26 cellular contexts compared by ENCODE assay signal in the genomic region with DNA sequence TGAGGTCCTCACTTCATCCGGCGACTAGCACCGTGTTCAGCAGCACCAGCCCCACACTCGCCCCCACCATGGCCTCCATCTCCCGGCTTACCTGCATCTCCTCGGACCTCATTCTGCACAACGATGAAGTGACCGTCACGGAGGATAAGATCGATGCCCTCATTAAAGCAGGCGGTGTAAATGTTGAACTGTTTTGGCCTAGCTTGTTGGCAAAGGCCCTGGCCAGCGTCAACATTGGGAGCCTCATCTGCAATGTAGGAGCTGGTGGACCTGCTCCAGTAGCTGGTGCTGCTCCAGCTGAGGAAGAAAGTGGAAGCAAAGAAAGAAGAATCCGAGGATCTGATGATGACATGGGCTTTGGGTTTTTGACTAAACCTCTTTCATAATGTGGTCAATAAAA.
DNase-seq lines count a peak whose midpoint lies in the region; ATAC-seq, FAIRE-seq and TF ChIP-seq lines count a peak whose summit lies in the region.
"Had no signal": no experiment of that assay in that cellular context is flagged by ENCODE, and none has a peak within 500 bp of the region (broad histone marks: within the 10 kb centered on the region; RNA-seq: fewer than 3 reads in every experiment).

No MANE protein-coding gene starts in this region.

- H3K9me3 Mint-ChIP-seq in GM23338 (peaks cover 6% of the 10 kb centered on the region; the same call in 1 of the 3 replicates), osteocyte (ENCODE audit: unreplicated experiment) (no peaks in the 10 kb centered on the region)
- H3K9me3 Mint-ChIP-seq: CD4-positive, alpha-beta T cell had no signal

- CTCF ChIA-PET in H1 (lab: Charles Lee; ENCODE audit: partially characterized antibody), result interaction anchor here (0.7 to 2.0 kb wide), 3 partner anchors 9 to 40 kb away, joined by 4 to 10 read pairs (median 5); no protein-coding TSS in a partner anchor

- H3K18ac ChIP-seq in H1 (ENCODE audit: extremely low read depth, low read length), result no peak overlapping the region

- H3K56ac ChIP-seq in H1 (replicated peaks; ENCODE audit: insufficient read length, low read depth, low read length), result no peak overlapping the region

- H3K4me3 Mint-ChIP-seq in GM23338, result no peak overlapping the region
- no peak overlapping the region for H3K4me3 Mint-ChIP-seq in osteocyte (ENCODE audit: unreplicated experiment)
- H3K4me3 Mint-ChIP-seq: CD14-positive monocyte; CD4-positive, alpha-beta T cell; CD8-positive, alpha-beta memory T cell had no signal

- H4K8ac ChIP-seq in H1 (ENCODE audit: extremely low read depth, insufficient read depth, low read length), result no peak overlapping the region

- H4K20me1 ChIP-seq in GM23338 (replicated peaks; ENCODE audit: insufficient read depth) (no peaks in the 10 kb centered on the region), H1 (replicated peaks in 1 of 2; ENCODE audit: control insufficient read depth in 1 of 2, insufficient read depth in 2 of 2, low read length in 2 of 2) (no peaks in the 10 kb centered on the region)
- H4K20me1 ChIP-seq: BLaER1 treated with 17β-estradiol and CSF1 and Interleukin-3, amounts not matched to agents 10 nM and 100 nM had no signal

- H2BK120ac ChIP-seq in H1 (replicated peaks; ENCODE audit: low read depth, low read length), result no peak overlapping the region

- H3K27ac ChIP-seq in GM23338 (ENCODE audit: low read depth) (no peak overlapping the region), H1 (ENCODE audit: low read depth, low read length) (no peak overlapping the region), liver (ENCODE audit: low read depth in 1 of 2, low read length in 2 of 2) (no peak overlapping the region), psoas muscle (no peak overlapping the region)
- H3K27ac ChIP-seq: A549; BLaER1 treated with 17β-estradiol and CSF1 and Interleukin-3, amounts not matched to agents 10 nM and 100 nM; GM23248 had no signal

- peaks cover 3% of the 10 kb centered on the region; the same call in 2 of the 3 replicates for H3K36me3 Mint-ChIP-seq in GM23338 (ENCODE audit: low read depth)
- H3K36me3 Mint-ChIP-seq in osteocyte (ENCODE audit: unreplicated experiment), result no peaks in the 10 kb centered on the region
- H3K36me3 Mint-ChIP-seq: CD14-positive monocyte; CD8-positive, alpha-beta memory T cell had no signal

- no peak overlapping the region for H3K4me3 ChIP-seq in GM23338
- no peak overlapping the region for H3K4me3 ChIP-seq in H1 (ENCODE audit: extremely low read depth in 1 of 4, insufficient read depth in 2 of 4, low read depth in 3 of 4, low read length in 4 of 4)
- no peak overlapping the region for H3K4me3 ChIP-seq in liver (ENCODE audit: low read depth in 1 of 3, low read length in 3 of 3)
- H3K4me3 ChIP-seq in psoas muscle, result no peak overlapping the region
- H3K4me3 ChIP-seq: A549; BLaER1 treated with 17β-estradiol and CSF1 and Interleukin-3, amounts not matched to agents 10 nM and 100 nM; GM12878; GM23248 had no signal

- H3K9me2 ChIP-seq in GM23338 (ENCODE audit: insufficient read depth), result no peaks in the 10 kb centered on the region; the same call in 1 of the 2 replicates

- TF ChIP-seq EP300 in H1 (IDR thresholded peaks at IDR 0.05; ENCODE audit: borderline replicate concordance in 1 of 2, low read depth in 2 of 2, low read length in 2 of 2), result no peak

- H3F3A ChIP-seq in GM23338 (replicated peaks; ENCODE audit: low read depth), result no peaks in the 10 kb centered on the region

- no peak overlapping the region for H2BK15ac ChIP-seq in H1 (ENCODE audit: low read length)

- H3K23ac ChIP-seq in H1 (ENCODE audit: insufficient read length), result no peak overlapping the region

- no peak for FAIRE-seq in H1 (lab: Jason Lieb, UNC)
- FAIRE-seq: A549, D721Med, GM12878, GM19239 had no signal

- no peak for TF ChIP-seq POLR2A in H1 (IDR thresholded peaks at IDR 0.05; ENCODE audit: control extremely low read depth in 1 of 2, low read depth in 2 of 2, low read length in 2 of 2)

- no peak overlapping the region for H3K4ac ChIP-seq in H1 (replicated peaks; ENCODE audit: insufficient read length, low read depth, low read length)

- H3K4me2 ChIP-seq in GM23338 (no peak overlapping the region), H1 (ENCODE audit: insufficient read depth in 1 of 2, low read depth in 2 of 2, low read length in 2 of 2) (no peak overlapping the region)
- H3K4me2 ChIP-seq: A549; BLaER1 treated with 17β-estradiol and CSF1 and Interleukin-3, amounts not matched to agents 10 nM and 100 nM had no signal

- TF ChIP-seq RAD21 in H1 (IDR thresholded peaks at IDR 0.05 in 1 of 2, conservative IDR thresholded peaks at IDR 0.05 in 1 of 2; ENCODE audit: low read depth in 2 of 2, low read length in 2 of 2) (no peak), liver (IDR thresholded peaks at IDR 0.05) (peak in 1 of 2 donors; percentile 36)

- H2BK12ac ChIP-seq in H1 (ENCODE audit: low read depth, low read length), result no peak overlapping the region

- H2BK5ac ChIP-seq in H1 (ENCODE audit: low read depth, low read length), result no peak overlapping the region

- no peaks in the 10 kb centered on the region for H3K23me2 ChIP-seq in H1 (ENCODE audit: low read depth, low read length)

- H3K9me3 ChIP-seq in H1 (ENCODE audit: insufficient read depth in 2 of 2, low read depth in 1 of 2, low read length in 1 of 2) (peaks cover 0 to 5% of the 10 kb centered on the region in 2 experiments; a peak in 1 of 4 replicates), liver (ENCODE audit: control insufficient read depth in 4 of 4, low read length in 3 of 4) (no peaks in the 10 kb centered on the region), psoas muscle (no peaks in the 10 kb centered on the region)
- H3K9me3 ChIP-seq: BE2C had no signal

- H3K27ac Mint-ChIP-seq in GM23338 (no peak overlapping the region), osteocyte (ENCODE audit: unreplicated experiment) (no peak overlapping the region)
- H3K27ac Mint-ChIP-seq: CD14-positive monocyte; CD4-positive, alpha-beta T cell; CD8-positive, alpha-beta memory T cell had no signal

- ATAC-seq in GM23338 (no peak), psoas muscle (no peak)
- ATAC-seq: A549, GM12878 had no signal

- H4K91ac ChIP-seq in H1 (replicated peaks; ENCODE audit: insufficient read length, low read length), result no peak overlapping the region

- H4K5ac ChIP-seq in H1 (ENCODE audit: insufficient read length, low read depth, low read length), result peak overlapping the region; percentile 12

- H3K4me1 Mint-ChIP-seq in GM23338 (peaks cover 5% of the 10 kb centered on the region; the same call in 2 of the 3 replicates), osteocyte (ENCODE audit: unreplicated experiment) (no peaks in the 10 kb centered on the region)
- H3K4me1 Mint-ChIP-seq: CD14-positive monocyte; CD8-positive, alpha-beta memory T cell had no signal

- H2BK20ac ChIP-seq in H1 (ENCODE audit: low read length), result no peak overlapping the region

- H3K4me1 ChIP-seq in GM23338 (ENCODE audit: insufficient read depth) (no peaks in the 10 kb centered on the region), H1 (replicated peaks in 1 of 4; ENCODE audit: control insufficient read depth in 3 of 4, insufficient read depth in 4 of 4, low read length in 3 of 4) (no peaks in the 10 kb centered on the region), liver (ENCODE audit: control insufficient read depth in 4 of 4, insufficient read depth in 4 of 4, low read length in 3 of 4) (peaks cover 0 to 20% (median 13%) of the 10 kb centered on the region in 4 donors), psoas muscle (no peaks in the 10 kb centered on the region)
- H3K4me1 ChIP-seq: A549; BE2C; BLaER1 treated with 17β-estradiol and CSF1 and Interleukin-3, amounts not matched to agents 10 nM and 100 nM had no signal

- H3K9ac ChIP-seq in H1 (replicated peaks in 1 of 4; ENCODE audit: extremely low read depth in 1 of 4, low read depth in 3 of 4, low read length in 3 of 4) (no peak overlapping the region), liver (ENCODE audit: low read depth in 1 of 2, low read length in 2 of 2) (no peak overlapping the region)
- H3K9ac ChIP-seq: BLaER1 treated with 17β-estradiol and CSF1 and Interleukin-3, amounts not matched to agents 10 nM and 100 nM; GM23248 had no signal

- 91% methylated on average over 13 of the region's 13 CpGs; no CpG with 5 or more reads in 1 of the 2 experiments for WGBS in H1 (ENCODE audit: extremely low coverage in 1 of 2, insufficient coverage in 1 of 2, insufficient read length in 1 of 2, insufficient replicate concordance in 2 of 2, low coverage in 1 of 2, low lambda C conversion rate in 2 of 2, missing lambda C conversion rate in 1 of 2), 2 experiments
- 57% methylated on average over 13 of the region's 13 CpGs for WGBS in liver
- WGBS in psoas muscle, 3 donors, result 52 to 65% (median 57%) methylated on average over 13 of the region's 13 CpGs

- H2AFZ ChIP-seq in GM23338 (peak overlapping the region; percentile 63; the same call in 1 of the 2 replicates), H1 (ENCODE audit: low read length) (no peak overlapping the region)
- H2AFZ ChIP-seq: GM23248 had no signal

- no peaks in the 10 kb centered on the region for H3K79me1 ChIP-seq in H1 (ENCODE audit: low read depth, low read length)

- H3K79me2 ChIP-seq in GM23338 (replicated peaks; ENCODE audit: insufficient read depth) (no peaks in the 10 kb centered on the region), H1 (ENCODE audit: control insufficient read depth in 1 of 2, insufficient read depth in 2 of 2, low read length in 2 of 2) (no peaks in the 10 kb centered on the region)

- H3K14ac ChIP-seq in H1 (ENCODE audit: insufficient read length), result peak overlapping the region; percentile 69

- POLR2A ChIA-PET in H1 (lab: Charles Lee; ENCODE audit: partially characterized antibody), result no interaction called here

- H3K36me3 ChIP-seq in GM23338 (ENCODE audit: insufficient read depth), result no peaks in the 10 kb centered on the region
- H3K36me3 ChIP-seq in H1 (ENCODE audit: control insufficient read depth in 2 of 4, insufficient read depth in 4 of 4, low read length in 3 of 4), result no peaks in the 10 kb centered on the region
- H3K36me3 ChIP-seq in liver (ENCODE audit: control insufficient read depth in 4 of 4, insufficient read depth in 3 of 4, low read depth in 1 of 4, low read length in 3 of 4), result no peaks in the 10 kb centered on the region
- H3K36me3 ChIP-seq in psoas muscle (ENCODE audit: insufficient read depth in 1 of 2, low read depth in 1 of 2), result no peaks in the 10 kb centered on the region
- H3K36me3 ChIP-seq: BE2C; BLaER1 treated with 17β-estradiol and CSF1 and Interleukin-3, amounts not matched to agents 10 nM and 100 nM had no signal

- H3K27me3 Mint-ChIP-seq in GM23338 (ENCODE audit: insufficient read depth, low read depth, poor library complexity) (peaks cover 1% of the 10 kb centered on the region), osteocyte (ENCODE audit: unreplicated experiment) (peaks cover 6% of the 10 kb centered on the region)
- H3K27me3 Mint-ChIP-seq: CD8-positive, alpha-beta memory T cell had no signal

- intact Hi-C loops in psoas muscle (cut with DNase I), result no loop called here

- no peak overlapping the region for H2AK5ac ChIP-seq in H1 (ENCODE audit: low read depth, low read length)

- no peaks in the 10 kb centered on the region for H3K27me3 ChIP-seq in GM23338 (ENCODE audit: insufficient read depth)
- H3K27me3 ChIP-seq in H1 (replicated peaks in 1 of 4; ENCODE audit: control insufficient read depth in 3 of 4, extremely low read depth in 1 of 4, insufficient read depth in 3 of 4, low read length in 3 of 4), result no peaks in the 10 kb centered on the region
- H3K27me3 ChIP-seq in liver (ENCODE audit: control insufficient read depth in 4 of 4, insufficient read depth in 4 of 4, low read length in 3 of 4), result no peaks in the 10 kb centered on the region
- H3K27me3 ChIP-seq in psoas muscle (ENCODE audit: insufficient read depth in 3 of 3, low read length in 2 of 3), result no peaks in the 10 kb centered on the region
- H3K27me3 ChIP-seq: BE2C; BLaER1 treated with 17β-estradiol and CSF1 and Interleukin-3, amounts not matched to agents 10 nM and 100 nM had no signal

- TF ChIP-seq CTCF in GM23338 (conservative IDR thresholded peaks at IDR 0.05; ENCODE audit: low read depth in 2 of 2) (no peak), H1 (IDR thresholded peaks at IDR 0.05; ENCODE audit: control extremely low read depth in 1 of 3, insufficient read depth in 1 of 3, low read depth in 1 of 3, low read length in 3 of 3) (no peak), liver (IDR thresholded peaks at IDR 0.05; ENCODE audit: low read depth, low read length, missing input control) (no peak), osteocyte (IDR thresholded peaks at IDR 0.05) (no peak), psoas muscle (IDR thresholded peaks at IDR 0.05) (no peak)

- DNase-seq in GM23338 (ENCODE audit: low spot score), result no peak
- DNase-seq in H1 (ENCODE audit: low read depth in 1 of 2, low spot score in 2 of 2), result no peak
- DNase-seq in osteocyte (ENCODE audit: extremely low spot score, unreplicated experiment), result peak; percentile 75
- no peak for DNase-seq in psoas muscle
- no peak for DNase-seq in middle frontal gyrus (ENCODE audit: extremely low spot score, low spot score)
- no peak for DNase-seq in hippocampal formation (lab: John Stamatoyannopoulos, UW)
- DNase-seq: 8988T; ACHN; AML-193; BE2C; CD4-positive, alpha-beta T cell; CD8-positive, alpha-beta memory T cell; DMS 273 treated with DMSO at 0.1 percent for 48 hours; DMS79; EL; GDM1; GM23248; H7; HCEC 1CT had no signal
